Comparison of ENCODE assay signal across 25 cellular contexts in the genomic region with DNA sequence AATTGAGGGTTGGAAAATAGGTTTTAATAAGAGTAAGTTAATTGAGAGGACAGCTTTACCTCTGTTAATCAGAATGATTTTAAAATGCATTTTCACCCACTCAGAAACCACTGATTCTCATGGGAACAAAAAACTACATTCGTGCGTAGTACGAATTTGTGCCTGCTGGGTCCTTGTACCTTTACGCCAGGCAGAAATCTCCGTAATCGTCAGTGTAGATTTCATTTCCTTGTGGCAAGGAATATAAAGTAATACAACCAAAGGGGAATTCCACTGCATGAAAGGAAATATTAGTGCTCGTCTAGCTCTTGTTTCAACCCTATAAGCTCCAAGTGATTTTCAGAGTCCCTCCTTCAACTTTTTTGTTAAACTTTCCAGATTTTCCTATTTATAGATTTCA.
"Had no signal": no experiment of that assay in that cellular context is flagged by ENCODE, and none has a peak within 500 bp of the region (broad histone marks: within the 10 kb centered on the region; RNA-seq: fewer than 3 reads in every experiment).

No MANE protein-coding gene starts in this region.

- H3K4me2 ChIP-seq: hepatocyte had no signal

- ATAC-seq: activated CD4-positive, alpha-beta T cell treated with anti-CD3 and anti-CD28 coated beads for 36 hours; activated naive CD8-positive, alpha-beta T cell treated with anti-CD3 and anti-CD28 coated beads, Interleukin-2, amount 50 U/mL, for 24 hours; esophagus mucosa; left ventricle myocardium superior; right cardiac atrium; stimulated activated naive CD8-positive, alpha-beta T cell treated with anti-CD3 and anti-CD28 coated beads, Interleukin-15, amount 100 ng/mL, for 72 hours; WTC11 had no signal

- H3K4me1 ChIP-seq: uterus had no signal

- H3K27me3 ChIP-seq: hepatocyte, uterus had no signal

- H3K27me3 Mint-ChIP-seq: activated CD4-positive, alpha-beta T cell treated with anti-CD3 and anti-CD28 coated beads for 36 hours; activated naive CD8-positive, alpha-beta T cell treated with anti-CD3 and anti-CD28 coated beads, Interleukin-2, amount 50 U/mL, for 24 hours; brain; stimulated activated naive CD8-positive, alpha-beta T cell treated with anti-CD3 and anti-CD28 coated beads, Interleukin-15, amount 100 ng/mL, for 72 hours had no signal

- H3K9me3 Mint-ChIP-seq: activated naive CD8-positive, alpha-beta T cell treated with anti-CD3 and anti-CD28 coated beads, Interleukin-2, amount 50 U/mL, for 24 hours; brain; immature natural killer cell; nephron progenitor cell; stimulated activated naive CD8-positive, alpha-beta T cell treated with anti-CD3 and anti-CD28 coated beads, Interleukin-15, amount 100 ng/mL, for 72 hours; WTC11 had no signal

- DNase-seq: activated CD4-positive, alpha-beta T cell treated with anti-CD3 and anti-CD28 coated beads for 36 hours; activated CD4-positive, alpha-beta T cell treated with anti-CD3 and anti-CD28 coated beads, Interleukin-2, amount 50 U/mL, for 4 hours; activated gamma-delta T cell; activated naive CD4-positive, alpha-beta T cell treated with anti-CD3 and anti-CD28 coated beads, Interleukin-2, amount 50 U/mL, for 16 hours; activated naive CD8-positive, alpha-beta T cell treated with anti-CD3 and anti-CD28 coated beads, Interleukin-2, amount 50 U/mL, for 24 hours; caudate nucleus; effector memory CD4-positive, alpha-beta T cell; foreskin melanocyte; glutamatergic neuron; immature natural killer cell; kidney glomerular epithelial cell; left ventricle myocardium superior; mammary epithelial cell; nephron progenitor cell; right cardiac atrium; stimulated activated CD4-positive, alpha-beta T cell treated with anti-CD3 and anti-CD28 coated beads, Interleukin-4, amount 100 ng/mL, for 24 hours; stimulated activated naive CD8-positive, alpha-beta T cell treated with anti-CD3 and anti-CD28 coated beads, Interleukin-15, amount 100 ng/mL, for 72 hours; T1000; trophoblast cell; uterus had no signal

- H2AFZ ChIP-seq: hepatocyte, parathyroid adenoma had no signal

- H3K27ac ChIP-seq: hepatocyte, parathyroid adenoma, uterus had no signal

- H3K36me3 Mint-ChIP-seq: brain, WTC11 had no signal

- H3K9ac ChIP-seq: parathyroid adenoma had no signal

- H3K9me3 ChIP-seq: uterus had no signal

- H3K4me3 ChIP-seq: hepatocyte, uterus had no signal

- H3K27ac Mint-ChIP-seq: activated CD4-positive, alpha-beta T cell treated with anti-CD3 and anti-CD28 coated beads for 36 hours; activated naive CD8-positive, alpha-beta T cell treated with anti-CD3 and anti-CD28 coated beads, Interleukin-2, amount 50 U/mL, for 24 hours; immature natural killer cell; nephron progenitor cell; stimulated activated naive CD8-positive, alpha-beta T cell treated with anti-CD3 and anti-CD28 coated beads, Interleukin-15, amount 100 ng/mL, for 72 hours; WTC11 had no signal

- H3K4me3 Mint-ChIP-seq: activated CD4-positive, alpha-beta T cell treated with anti-CD3 and anti-CD28 coated beads for 36 hours; activated naive CD8-positive, alpha-beta T cell treated with anti-CD3 and anti-CD28 coated beads, Interleukin-2, amount 50 U/mL, for 24 hours; brain; immature natural killer cell; nephron progenitor cell; stimulated activated naive CD8-positive, alpha-beta T cell treated with anti-CD3 and anti-CD28 coated beads, Interleukin-15, amount 100 ng/mL, for 72 hours; WTC11 had no signal

- H3K36me3 ChIP-seq: uterus had no signal
